In the genomic region with DNA sequence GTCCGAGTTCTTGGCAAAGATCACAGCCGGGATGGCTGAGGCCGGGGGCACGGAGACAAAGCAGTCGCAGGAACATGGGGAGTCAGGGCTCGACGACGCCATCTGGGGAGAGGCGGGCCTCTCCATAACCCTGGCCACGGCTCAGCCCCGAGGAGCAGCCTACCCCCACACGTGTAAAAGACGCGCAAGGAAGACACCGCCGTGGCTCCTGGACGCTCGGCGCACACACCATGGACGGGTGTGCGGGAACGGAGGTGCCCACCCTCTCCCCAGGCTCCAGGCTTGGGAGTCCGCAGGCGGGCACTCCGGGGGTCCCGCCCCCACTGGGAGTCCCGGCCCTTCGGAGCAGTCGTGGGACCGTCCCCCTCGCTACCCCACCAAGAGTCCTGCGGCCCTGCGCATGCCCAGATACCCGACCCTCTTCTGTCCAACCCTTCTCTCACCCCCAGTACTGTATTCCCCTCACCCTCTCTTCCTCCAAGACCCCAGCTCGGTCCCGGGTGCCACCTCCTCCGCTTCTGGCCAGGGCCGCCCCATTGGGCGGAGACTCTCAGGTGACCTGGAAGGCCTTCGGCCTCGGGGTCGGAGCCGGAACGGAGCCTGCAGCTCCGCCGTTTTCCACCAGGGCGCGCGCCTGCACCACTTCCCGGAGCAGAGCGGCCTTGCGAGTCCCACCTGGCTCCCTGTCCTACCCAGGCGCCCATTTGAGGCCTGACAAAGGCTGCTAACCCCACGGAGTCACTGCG, we compare ENCODE assay signal across 8 cellular contexts. TPM values are rescaled to one million over a fixed set of nuclear protein-coding genes. Genes with fewer than 3 reads are reported as not detected.
A peak's percentile ranks its signal among the peaks of the same experiment; 100 is the strongest.
DNase-seq lines count a peak whose midpoint lies in the region; ATAC-seq and TF ChIP-seq lines count a peak whose summit lies in the region.

TSS of gene SCRN2 (minus strand) at position 532 of the 746 bp plus-strand sequence. CDS start at position 102, 430 bp downstream.

- peak; percentile 98 for TF ChIP-seq CTCF in coronary artery (IDR thresholded peaks at IDR 0.05)

- ATAC-seq in GM18907 (IDR thresholded peaks at IDR 0.05; ENCODE audit: unreplicated experiment) (peak; percentile 85), HG03354 (IDR thresholded peaks at IDR 0.05; ENCODE audit: poor library complexity, severe bottlenecking, unreplicated experiment) (peak; percentile 85), left lobe of liver (peak; percentile 94)

- H3K4me3 ChIP-seq in coronary artery: peak within 1 kb of the TSS; percentile 92

- peak within 1 kb of the TSS; percentile 69 to 70 for H3K27ac ChIP-seq in coronary artery

- DNase-seq in AG08396 (ENCODE audit: low spot score): peak; percentile 91
- peak; percentile 86 to 90 for DNase-seq in NCI-H524 (lab: John Stamatoyannopoulos, UW)
- peak; percentile 93 for DNase-seq in activated CD4-positive, alpha-beta T cell treated with anti-CD3 and anti-CD28 coated beads for 48 hours
- DNase-seq in coronary artery (ENCODE audit: low spot score): peak; percentile 92
- peak; percentile 95 for DNase-seq in left lobe of liver (ENCODE audit: low spot score)
- DNase-seq in stimulated activated CD4-positive, alpha-beta T cell treated with anti-CD3 and anti-CD28 coated beads, Interleukin-2, amount 100 ng/mL, for 48 hours: peak; percentile 93

RNA-seq across cellular contexts. Expression of gene SCRN2, which starts in this region (rescaled TPM):
- total RNA-seq in left lobe of liver: 28.4 TPM

Comparison
In these comparisons a context has a peak if more than half of its experiments do, and no peak if none do; other contexts are left out.
1. Peak in every context shown above with its lines: DNase-seq, ATAC-seq, H3K4me3 ChIP-seq and H3K27ac ChIP-seq.